ENCODE assay signal across 20 cellular contexts in genomic region chr10:60623627-60624026, GRCh38.
"Had no signal": no experiment of that assay in that cellular context is flagged by ENCODE, and none has a peak within 500 bp of the region (broad histone marks: within the 10 kb centered on the region; RNA-seq: fewer than 3 reads in every experiment).

No MANE protein-coding gene starts in this region.

- H3K4me3 ChIP-seq: MG63, SJCRH30 had no signal

- H3K4me1 ChIP-seq: SJCRH30 had no signal

- H3K27ac ChIP-seq: SJCRH30 had no signal

- FAIRE-seq: HepG2 had no signal

- ATAC-seq: HepG2, Panc1, PC-3, Right ventricle myocardium inferior, SK-N-SH treated with all-trans-retinoic acid at 6 μM for 48 hours had no signal

- H3K9me3 ChIP-seq: MG63, SJCRH30 had no signal

- H3K36me3 ChIP-seq: MG63, SJCRH30 had no signal

- DNase-seq: IMR-90, Karpas-422, KG1, MG63, NCI-H1092, NCI-H1436, NCI-H187, NCI-H2029, NCI-H2081 treated with DMSO at 0.1 percent for 48 hours, NCI-H2227 treated with DMSO at 0.1 percent for 48 hours, NCI-H524, NCI-H526 treated with DMSO at 0.1 percent for 48 hours, NCI-H774, PC-3, SHP77 treated with DMSO at 0.1 percent for 48 hours had no signal

- H3K27me3 ChIP-seq: SJCRH30 had no signal
